In the genomic region with DNA sequence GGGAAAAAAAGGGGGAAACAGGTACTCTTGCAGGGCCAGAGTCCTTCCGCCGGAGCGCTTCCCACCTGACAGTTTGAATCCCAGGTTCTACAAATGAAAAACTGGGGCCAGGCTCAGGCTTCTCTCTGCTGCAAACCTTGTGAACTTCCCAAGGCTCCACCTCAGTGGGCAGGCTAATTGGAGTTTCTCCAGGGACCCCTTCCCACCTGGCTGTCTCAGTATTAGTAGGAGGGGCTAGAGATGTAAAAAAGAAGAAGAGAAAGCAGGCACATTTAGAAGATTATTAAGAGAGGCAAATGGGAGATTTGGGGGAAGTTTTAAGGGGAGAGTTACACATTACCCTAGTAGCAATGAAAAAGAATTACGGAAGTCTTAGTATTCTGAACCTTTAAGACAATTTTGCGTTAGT, we compare ENCODE assay signal across 8 cellular contexts. TPM values are rescaled to one million over a fixed set of nuclear protein-coding genes. Genes with fewer than 3 reads are reported as not detected.
DNase-seq lines count a peak whose midpoint lies in the region; ATAC-seq, FAIRE-seq and TF ChIP-seq lines count a peak whose summit lies in the region.

No MANE protein-coding gene starts in this region.

- H3K9me3 ChIP-seq in astrocyte (ENCODE audit: insufficient read depth, low read depth, low read length) = no peaks in the 10 kb centered on the region
- no peaks in the 10 kb centered on the region for H3K9me3 ChIP-seq in lower lobe of right lung
- H3K9me3 ChIP-seq in tibial artery = no peaks in the 10 kb centered on the region

- H3K36me3 ChIP-seq in astrocyte (ENCODE audit: insufficient read depth, low read length) = peaks cover 10% of the 10 kb centered on the region
- H3K36me3 ChIP-seq in lower lobe of right lung = peaks cover 7% of the 10 kb centered on the region
- H3K36me3 ChIP-seq in tibial artery = peaks cover 5 to 10% (median 6%) of the 10 kb centered on the region in 3 donors

- FAIRE-seq in astrocyte (lab: Jason Lieb, UNC) = no peak

- in situ Hi-C loops in GM13976 (cut with MboI; ENCODE audit: low sequenced_read_pairs, unreplicated experiment) = loop anchor here (25.0 kb wide), 1 partner anchor 312 kb away; no protein-coding TSS in a partner anchor

- H4K20me1 ChIP-seq in astrocyte (ENCODE audit: insufficient read depth, low read length) = no peaks in the 10 kb centered on the region

- H3K27ac Mint-ChIP-seq in astrocyte (ENCODE audit: unreplicated experiment) = peak overlapping the region; percentile 1

- H3K27me3 Mint-ChIP-seq in astrocyte (ENCODE audit: low read depth, unreplicated experiment) = no peaks in the 10 kb centered on the region

- peaks cover 10% of the 10 kb centered on the region for H3K36me3 Mint-ChIP-seq in astrocyte (ENCODE audit: low read depth, unreplicated experiment)

- H3K27me3 ChIP-seq in astrocyte (ENCODE audit: insufficient read depth, low read length) = no peaks in the 10 kb centered on the region
- H3K27me3 ChIP-seq in lower lobe of right lung (ENCODE audit: low read depth) = no peaks in the 10 kb centered on the region
- H3K27me3 ChIP-seq in tibial artery = no peaks in the 10 kb centered on the region

- H2AFZ ChIP-seq in astrocyte (ENCODE audit: low read depth, low read length) = peak overlapping the region; percentile 0

- no peak for TF ChIP-seq CTCF in GM12864 (IDR thresholded peaks at IDR 0.05; ENCODE audit: low read depth, low read length, missing control alignments)
- TF ChIP-seq CTCF in astrocyte (IDR thresholded peaks at IDR 0.05; ENCODE audit: insufficient read depth, low read depth, low read length) = no peak
- no peak for TF ChIP-seq CTCF in lower lobe of right lung (IDR thresholded peaks at IDR 0.05)
- TF ChIP-seq CTCF in tibial artery (IDR thresholded peaks at IDR 0.05) = no peak
- no peak for TF ChIP-seq CTCF in GM13976 (IDR thresholded peaks at IDR 0.05; ENCODE audit: borderline replicate concordance, control extremely low read depth, extremely low read depth, insufficient read depth, missing control alignments)

- peak overlapping the region; percentile 79 for H3K4me3 Mint-ChIP-seq in astrocyte (ENCODE audit: unreplicated experiment)

- H3K4me1 ChIP-seq in astrocyte (ENCODE audit: insufficient read depth, low read length) = peaks cover 23% of the 10 kb centered on the region
- H3K4me1 ChIP-seq in lower lobe of right lung = peaks cover 32% of the 10 kb centered on the region
- H3K4me1 ChIP-seq in tibial artery = peaks cover 0 to 30% (median 14%) of the 10 kb centered on the region in 4 donors

- peaks cover 7% of the 10 kb centered on the region for H3K9me3 Mint-ChIP-seq in astrocyte (ENCODE audit: unreplicated experiment)

- peaks cover 28% of the 10 kb centered on the region for H3K4me1 Mint-ChIP-seq in astrocyte (ENCODE audit: low read depth, unreplicated experiment)

- H3K27ac ChIP-seq in astrocyte (ENCODE audit: low read depth, low read length) = peak overlapping the region; percentile 74
- H3K27ac ChIP-seq in lower lobe of right lung = peak overlapping the region; percentile 93
- H3K27ac ChIP-seq in tibial artery = peak overlapping the region; percentile 86 to 89

- H3K79me2 ChIP-seq in astrocyte (ENCODE audit: insufficient read depth, low read length) = peaks cover 34% of the 10 kb centered on the region

- DNase-seq in GM12864 (ENCODE audit: low read depth) = no peak
- DNase-seq in MV-4-11 (lab: John Stamatoyannopoulos, UW) = peak; percentile 69
- no peak for DNase-seq in astrocyte (ENCODE audit: low read depth)
- no peak for DNase-seq in lower lobe of right lung
- no peak for DNase-seq in tibial artery
- no peak for DNase-seq in T-helper 9 cell
- no peak for DNase-seq in mesenteric fat pad (ENCODE audit: low spot score)
- no peak for DNase-seq in GM13976 (ENCODE audit: low spot score)

- ATAC-seq in lower lobe of right lung = no peak

- H3K4me2 ChIP-seq in astrocyte (ENCODE audit: low read length) = peak overlapping the region; percentile 97

- intact Hi-C loops in lower lobe of right lung (cut with DNase I) = no loop called here
- intact Hi-C loops in tibial artery (cut with DNase I; ENCODE audit: low total_unique reads) = loop anchor here (10.0 kb wide), 1 partner anchor 585 kb away; no protein-coding TSS in a partner anchor

- H3K4me3 ChIP-seq in GM12864 (ENCODE audit: low read depth, low read length) (peak overlapping the region; percentile 86), astrocyte (ENCODE audit: insufficient read depth, low read depth, low read length) (peak overlapping the region; percentile 70), lower lobe of right lung (peak overlapping the region; percentile 69), tibial artery (peak overlapping the region; percentile 74 to 86)

- H3K9ac ChIP-seq in astrocyte (ENCODE audit: low read length) = peak overlapping the region; percentile 90

RNA-seq across cellular contexts. Expression of a gene that starts 20.0 kb away (rescaled TPM):
- total RNA-seq in astrocyte (3.2 and 4.7 TPM in 2 replicates), lower lobe of right lung (13.9 TPM), mesenteric fat pad (9.2 TPM)

RNA-seq across cellular contexts. Expression of a gene that starts 41.8 kb away (rescaled TPM):
- total RNA-seq in astrocyte = not detected in 2 replicates
- total RNA-seq in lower lobe of right lung = 4.3 TPM
- 0.39 TPM for total RNA-seq in mesenteric fat pad
